In the genomic region with DNA sequence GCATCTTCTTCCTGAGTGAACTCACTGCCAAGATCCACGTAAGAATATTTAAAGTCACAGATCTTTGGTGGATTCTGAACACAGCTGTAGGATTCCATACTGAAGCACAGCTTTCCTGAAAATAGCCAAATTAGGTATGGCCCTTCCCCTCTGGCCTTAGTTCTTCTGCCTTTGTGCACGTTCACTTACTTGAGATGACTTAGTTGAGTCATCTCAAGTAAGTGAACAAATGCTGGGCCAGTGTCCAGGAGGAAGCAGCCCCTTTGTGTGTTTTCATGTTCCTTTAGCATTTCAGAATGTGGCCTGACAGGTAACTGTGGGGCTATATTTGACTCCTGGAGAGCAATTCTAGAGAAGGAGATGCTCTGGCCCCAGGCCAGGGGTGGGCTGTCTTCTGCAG, we compare ENCODE assay signal across 1 cellular context.
TF ChIP-seq lines count a peak whose summit lies in the region.

No MANE protein-coding gene starts in this region.

TF ChIP-seq in K562, 482 proteins besides CTCF, POLR2A, EP300 and RAD21:
- TF ChIP-seq, protein P1, sequence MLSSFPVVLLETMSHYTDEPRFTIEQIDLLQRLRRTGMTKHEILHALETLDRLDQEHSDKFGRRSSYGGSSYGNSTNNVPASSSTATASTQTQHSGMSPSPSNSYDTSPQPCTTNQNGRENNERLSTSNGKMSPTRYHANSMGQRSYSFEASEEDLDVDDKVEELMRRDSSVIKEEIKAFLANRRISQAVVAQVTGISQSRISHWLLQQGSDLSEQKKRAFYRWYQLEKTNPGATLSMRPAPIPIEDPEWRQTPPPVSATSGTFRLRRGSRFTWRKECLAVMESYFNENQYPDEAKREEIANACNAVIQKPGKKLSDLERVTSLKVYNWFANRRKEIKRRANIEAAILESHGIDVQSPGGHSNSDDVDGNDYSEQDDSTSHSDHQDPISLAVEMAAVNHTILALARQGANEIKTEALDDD (IDR thresholded peaks at IDR 0.05): peak; percentile 76
- TF ChIP-seq ZNF24 (IDR thresholded peaks at IDR 0.05): peak; percentile 73; the same call in 1 of the 2 replicates
- TF ChIP-seq SRF (CRISPR knock-in tag; IDR thresholded peaks at IDR 0.05): peak; percentile 38 to 92; a peak in 2 of 4 replicates
- no peak for TF ChIP-seq NUFIP1 (IDR thresholded peaks at IDR 0.05; ENCODE audit: partially characterized antibody)
- TF ChIP-seq FOSL1 (tag; conservative IDR thresholded peaks at IDR 0.05): peak; percentile 79
- TF ChIP-seq NONO (IDR thresholded peaks at IDR 0.05; ENCODE audit: low read depth in 2 of 2, low read length in 1 of 2): no peak
- TF ChIP-seq, protein P2, sequence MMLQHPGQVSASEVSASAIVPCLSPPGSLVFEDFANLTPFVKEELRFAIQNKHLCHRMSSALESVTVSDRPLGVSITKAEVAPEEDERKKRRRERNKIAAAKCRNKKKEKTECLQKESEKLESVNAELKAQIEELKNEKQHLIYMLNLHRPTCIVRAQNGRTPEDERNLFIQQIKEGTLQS (IDR thresholded peaks at IDR 0.05): peak; percentile 12; the same call in 1 of the 2 replicates
- TF ChIP-seq, protein P2 (CRISPR knock-in tag; conservative IDR thresholded peaks at IDR 0.05): no peak
- TF ChIP-seq, protein P3, sequence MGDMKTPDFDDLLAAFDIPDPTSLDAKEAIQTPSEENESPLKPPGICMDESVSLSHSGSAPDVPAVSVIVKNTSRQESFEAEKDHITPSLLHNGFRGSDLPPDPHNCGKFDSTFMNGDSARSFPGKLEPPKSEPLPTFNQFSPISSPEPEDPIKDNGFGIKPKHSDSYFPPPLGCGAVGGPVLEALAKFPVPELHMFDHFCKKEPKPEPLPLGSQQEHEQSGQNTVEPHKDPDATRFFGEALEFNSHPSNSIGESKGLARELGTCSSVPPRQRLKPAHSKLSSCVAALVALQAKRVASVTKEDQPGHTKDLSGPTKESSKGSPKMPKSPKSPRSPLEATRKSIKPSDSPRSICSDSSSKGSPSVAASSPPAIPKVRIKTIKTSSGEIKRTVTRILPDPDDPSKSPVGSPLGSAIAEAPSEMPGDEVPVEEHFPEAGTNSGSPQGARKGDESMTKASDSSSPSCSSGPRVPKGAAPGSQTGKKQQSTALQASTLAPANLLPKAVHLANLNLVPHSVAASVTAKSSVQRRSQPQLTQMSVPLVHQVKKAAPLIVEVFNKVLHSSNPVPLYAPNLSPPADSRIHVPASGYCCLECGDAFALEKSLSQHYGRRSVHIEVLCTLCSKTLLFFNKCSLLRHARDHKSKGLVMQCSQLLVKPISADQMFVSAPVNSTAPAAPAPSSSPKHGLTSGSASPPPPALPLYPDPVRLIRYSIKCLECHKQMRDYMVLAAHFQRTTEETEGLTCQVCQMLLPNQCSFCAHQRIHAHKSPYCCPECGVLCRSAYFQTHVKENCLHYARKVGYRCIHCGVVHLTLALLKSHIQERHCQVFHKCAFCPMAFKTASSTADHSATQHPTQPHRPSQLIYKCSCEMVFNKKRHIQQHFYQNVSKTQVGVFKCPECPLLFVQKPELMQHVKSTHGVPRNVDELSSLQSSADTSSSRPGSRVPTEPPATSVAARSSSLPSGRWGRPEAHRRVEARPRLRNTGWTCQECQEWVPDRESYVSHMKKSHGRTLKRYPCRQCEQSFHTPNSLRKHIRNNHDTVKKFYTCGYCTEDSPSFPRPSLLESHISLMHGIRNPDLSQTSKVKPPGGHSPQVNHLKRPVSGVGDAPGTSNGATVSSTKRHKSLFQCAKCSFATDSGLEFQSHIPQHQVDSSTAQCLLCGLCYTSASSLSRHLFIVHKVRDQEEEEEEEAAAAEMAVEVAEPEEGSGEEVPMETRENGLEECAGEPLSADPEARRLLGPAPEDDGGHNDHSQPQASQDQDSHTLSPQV (IDR thresholded peaks at IDR 0.05): peak; percentile 31; the same call in 1 of the 2 replicates
- TF ChIP-seq BHLHE40 (IDR thresholded peaks at IDR 0.05; ENCODE audit: low read length): peak; percentile 39
- TF ChIP-seq, protein P4, sequence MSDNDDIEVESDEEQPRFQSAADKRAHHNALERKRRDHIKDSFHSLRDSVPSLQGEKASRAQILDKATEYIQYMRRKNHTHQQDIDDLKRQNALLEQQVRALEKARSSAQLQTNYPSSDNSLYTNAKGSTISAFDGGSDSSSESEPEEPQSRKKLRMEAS (CRISPR knock-in tag; IDR thresholded peaks at IDR 0.05): no peak
- peak; percentile 13; the same call in 1 of the 2 replicates for TF ChIP-seq JUND (IDR thresholded peaks at IDR 0.05; ENCODE audit: borderline replicate concordance, low read depth, low read length)
- no peak for TF ChIP-seq JUND (tag; IDR thresholded peaks at IDR 0.05; ENCODE audit: borderline replicate concordance, low read depth, low read length)
- peak; percentile 45; the same call in 1 of the 2 replicates for TF ChIP-seq ZNF766 (CRISPR knock-in tag; conservative IDR thresholded peaks at IDR 0.05)
- TF ChIP-seq, protein P5, sequence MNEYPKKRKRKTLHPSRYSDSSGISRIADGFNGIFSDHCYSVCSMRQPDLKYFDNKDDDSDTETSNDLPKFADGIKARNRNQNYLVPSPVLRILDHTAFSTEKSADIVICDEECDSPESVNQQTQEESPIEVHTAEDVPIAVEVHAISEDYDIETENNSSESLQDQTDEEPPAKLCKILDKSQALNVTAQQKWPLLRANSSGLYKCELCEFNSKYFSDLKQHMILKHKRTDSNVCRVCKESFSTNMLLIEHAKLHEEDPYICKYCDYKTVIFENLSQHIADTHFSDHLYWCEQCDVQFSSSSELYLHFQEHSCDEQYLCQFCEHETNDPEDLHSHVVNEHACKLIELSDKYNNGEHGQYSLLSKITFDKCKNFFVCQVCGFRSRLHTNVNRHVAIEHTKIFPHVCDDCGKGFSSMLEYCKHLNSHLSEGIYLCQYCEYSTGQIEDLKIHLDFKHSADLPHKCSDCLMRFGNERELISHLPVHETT (CRISPR knock-in tag; conservative IDR thresholded peaks at IDR 0.05 in 1 of 2, IDR thresholded peaks at IDR 0.05 in 1 of 2): 0 out of 4 replicates have a peak, but pooled peaks of 1 of the 2 experiments have one; percentile 22
- 0 out of 2 replicates have a peak, but pooled peaks have one; percentile 3 for TF ChIP-seq FOXJ2 (tag; IDR thresholded peaks at IDR 0.05)
- TF ChIP-seq ZFP36 (IDR thresholded peaks at IDR 0.05; ENCODE audit: low read depth, low read length, partially characterized antibody): peak; percentile 19
- TF ChIP-seq IRF2 (CRISPR knock-in tag; IDR thresholded peaks at IDR 0.05): no peak
- 0 out of 4 replicates have a peak, but pooled peaks of 1 of the 2 experiments have one; percentile 31 for TF ChIP-seq MAZ (CRISPR knock-in tag; conservative IDR thresholded peaks at IDR 0.05 in 1 of 2, IDR thresholded peaks at IDR 0.05 in 1 of 2)
- TF ChIP-seq, protein P6, sequence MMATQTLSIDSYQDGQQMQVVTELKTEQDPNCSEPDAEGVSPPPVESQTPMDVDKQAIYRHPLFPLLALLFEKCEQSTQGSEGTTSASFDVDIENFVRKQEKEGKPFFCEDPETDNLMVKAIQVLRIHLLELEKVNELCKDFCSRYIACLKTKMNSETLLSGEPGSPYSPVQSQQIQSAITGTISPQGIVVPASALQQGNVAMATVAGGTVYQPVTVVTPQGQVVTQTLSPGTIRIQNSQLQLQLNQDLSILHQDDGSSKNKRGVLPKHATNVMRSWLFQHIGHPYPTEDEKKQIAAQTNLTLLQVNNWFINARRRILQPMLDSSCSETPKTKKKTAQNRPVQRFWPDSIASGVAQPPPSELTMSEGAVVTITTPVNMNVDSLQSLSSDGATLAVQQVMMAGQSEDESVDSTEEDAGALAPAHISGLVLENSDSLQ (IDR thresholded peaks at IDR 0.05): no peak
